In genomic region chr19:35738887-35739229, GRCh38 we compare ENCODE assay signal across 24 cellular contexts. TPM values are rescaled to one million over a fixed set of nuclear protein-coding genes. Genes with fewer than 3 reads are reported as not detected.
DNase-seq lines count a peak whose midpoint lies in the region; ATAC-seq and TF ChIP-seq lines count a peak whose summit lies in the region.
"Had no signal": no experiment of that assay in that cellular context is flagged by ENCODE, and none has a peak within 500 bp of the region (broad histone marks: within the 10 kb centered on the region; RNA-seq: fewer than 3 reads in every experiment).

No MANE protein-coding gene starts in this region.

- H3K27me3 ChIP-seq in MM.1S (replicated peaks; ENCODE audit: insufficient read depth, low read length) (no peaks in the 10 kb centered on the region), osteoblast (ENCODE audit: insufficient read depth, low read length) (no peaks in the 10 kb centered on the region), vagina (no peaks in the 10 kb centered on the region)
- H3K27me3 ChIP-seq in CD8-positive, alpha-beta T cell (ENCODE audit: insufficient read depth, low read length), result no peaks in the 10 kb centered on the region
- H3K27me3 ChIP-seq: uterus had no signal

- POLR2A ChIA-PET in activated CD4-positive, alpha-beta memory T cell treated with anti-CD3 and anti-CD28 coated beads, Interleukin-2, amount 10 ng/mL, durations not matched to agents 7 days and 5 days (lab: Charles Lee), result interaction anchor here (1.0 to 5.3 kb wide), 2 partner anchors 19 to 81 kb away, joined by 3 to 45 read pairs; partner anchors contain the start of gene KMT2B
- POLR2A ChIA-PET in activated CD4-positive, alpha-beta memory T cell treated with anti-CD3 and anti-CD28 coated beads for 36 hours (lab: Charles Lee), result interaction anchor here (3.2 kb wide), 1 partner anchor 19 kb away, joined by 34 read pairs; no protein-coding TSS in a partner anchor
- POLR2A ChIA-PET in CD8-positive, alpha-beta T cell (lab: Charles Lee), result interaction anchor here (1.0 to 2.4 kb wide), 3 partner anchors 9 to 20 kb away, joined by 3 to 17 read pairs (median 4); partner anchors contain the start of genes KMT2B and LIN37

- intact Hi-C loops in activated CD4-positive, alpha-beta memory T cell treated with anti-CD3 and anti-CD28 coated beads for 36 hours (cut with micrococcal nuclease), result no loop called here
- intact Hi-C loops in CD8-positive, alpha-beta T cell (cut with DNase I, micrococcal nuclease), result loop anchor here in 1 of 2 experiments (1.0 kb wide), 1 partner anchor 19 kb away; no protein-coding TSS in a partner anchor
- intact Hi-C loops in vagina (cut with DNase I), result loop anchor here (2.0 kb wide), 1 partner anchor 44 kb away; no protein-coding TSS in a partner anchor

- no peak overlapping the region for H2AFZ ChIP-seq in MM.1S (ENCODE audit: low read length)
- no peak overlapping the region for H2AFZ ChIP-seq in osteoblast (ENCODE audit: low read length)

- H4K20me1 ChIP-seq in MM.1S (ENCODE audit: insufficient read depth, low read length) (no peaks in the 10 kb centered on the region), osteoblast (ENCODE audit: insufficient read depth, low read length) (peaks cover 7% of the 10 kb centered on the region)

- no peak overlapping the region for H3K4me3 ChIP-seq in MM.1S (ENCODE audit: low read length)
- H3K4me3 ChIP-seq in osteoblast (ENCODE audit: insufficient read depth, low read length), result no peak overlapping the region
- H3K4me3 ChIP-seq in CD8-positive, alpha-beta T cell (ENCODE audit: low read depth, low read length), result no peak overlapping the region
- no peak overlapping the region for H3K4me3 ChIP-seq in vagina
- H3K4me3 ChIP-seq: smooth muscle cell, uterus had no signal

- H3K79me2 ChIP-seq in MM.1S (ENCODE audit: low read length) (peaks cover 4% of the 10 kb centered on the region), osteoblast (ENCODE audit: insufficient read depth, low read length) (no peaks in the 10 kb centered on the region)

- TF ChIP-seq POLR2A in vagina (IDR thresholded peaks at IDR 0.05), result no peak

- H3K4me2 ChIP-seq in MM.1S (ENCODE audit: low read depth, low read length) (no peak overlapping the region), osteoblast (ENCODE audit: insufficient read depth, low read length) (no peak overlapping the region)
- H3K4me2 ChIP-seq: smooth muscle cell had no signal

- H3K4me1 Mint-ChIP-seq in activated CD4-positive, alpha-beta memory T cell treated with anti-CD3 and anti-CD28 coated beads, Interleukin-2, amount 10 ng/mL, durations not matched to agents 7 days and 5 days, result peaks cover 41% of the 10 kb centered on the region
- peaks cover 23% of the 10 kb centered on the region for H3K4me1 Mint-ChIP-seq in activated CD4-positive, alpha-beta memory T cell treated with anti-CD3 and anti-CD28 coated beads for 36 hours (ENCODE audit: low read depth)
- peaks cover 22% of the 10 kb centered on the region for H3K4me1 Mint-ChIP-seq in brain
- peaks cover 48% of the 10 kb centered on the region for H3K4me1 Mint-ChIP-seq in CD8-positive, alpha-beta T cell (ENCODE audit: low read depth)

- H3K9me2 ChIP-seq in MM.1S (replicated peaks; ENCODE audit: insufficient read depth, low read length), result no peaks in the 10 kb centered on the region
- H3K9me2 ChIP-seq: SK-N-SH had no signal

- H3K36me3 ChIP-seq in MM.1S (replicated peaks; ENCODE audit: insufficient read depth, low read length) (0 out of 2 replicates have a peak, but pooled peaks cover 2% of the 10 kb centered on the region), osteoblast (ENCODE audit: insufficient read depth, low read length) (peaks cover 41% of the 10 kb centered on the region), vagina (peaks cover 0 to 29% of the 10 kb centered on the region in 2 donors)
- peaks cover 31% of the 10 kb centered on the region for H3K36me3 ChIP-seq in CD8-positive, alpha-beta T cell (ENCODE audit: insufficient read depth, low read length)
- H3K36me3 ChIP-seq: uterus had no signal

- H3K27ac ChIP-seq in MM.1S (ENCODE audit: low read length) (no peak overlapping the region), osteoblast (ENCODE audit: low read depth, low read length) (no peak overlapping the region), vagina (no peak overlapping the region)
- H3K27ac ChIP-seq in CD8-positive, alpha-beta T cell (ENCODE audit: low read depth, low read length), result no peak overlapping the region
- H3K27ac ChIP-seq: epithelial cell of prostate, uterus had no signal

- H3K4me3 Mint-ChIP-seq in activated CD4-positive, alpha-beta memory T cell treated with anti-CD3 and anti-CD28 coated beads, Interleukin-2, amount 10 ng/mL, durations not matched to agents 7 days and 5 days, result peak overlapping the region; percentile 21
- no peak overlapping the region for H3K4me3 Mint-ChIP-seq in activated CD4-positive, alpha-beta memory T cell treated with anti-CD3 and anti-CD28 coated beads for 36 hours
- H3K4me3 Mint-ChIP-seq in brain, result peak overlapping the region in 3 of 5 experiments; percentile 28 to 44 (median 33)
- H3K4me3 Mint-ChIP-seq in CD8-positive, alpha-beta T cell, result no peak overlapping the region

- ATAC-seq in CD8-positive, alpha-beta T cell, result no peak

- no peak overlapping the region for H3K9ac ChIP-seq in MM.1S (ENCODE audit: low read length)
- H3K9ac ChIP-seq: SK-N-SH had no signal

- H3K36me3 Mint-ChIP-seq in activated CD4-positive, alpha-beta memory T cell treated with anti-CD3 and anti-CD28 coated beads, Interleukin-2, amount 10 ng/mL, durations not matched to agents 7 days and 5 days (ENCODE audit: low read depth), result peaks cover 44% of the 10 kb centered on the region
- H3K36me3 Mint-ChIP-seq in activated CD4-positive, alpha-beta memory T cell treated with anti-CD3 and anti-CD28 coated beads for 36 hours, result peaks cover 56% of the 10 kb centered on the region
- peaks cover 39% of the 10 kb centered on the region for H3K36me3 Mint-ChIP-seq in brain
- peaks cover 52% of the 10 kb centered on the region for H3K36me3 Mint-ChIP-seq in CD8-positive, alpha-beta T cell

- H3K9me3 ChIP-seq in MM.1S (replicated peaks; ENCODE audit: insufficient read depth, low read length) (no peaks in the 10 kb centered on the region), osteoblast (ENCODE audit: low read depth, low read length) (no peaks in the 10 kb centered on the region), vagina (no peaks in the 10 kb centered on the region)
- no peaks in the 10 kb centered on the region for H3K9me3 ChIP-seq in CD8-positive, alpha-beta T cell (ENCODE audit: low read length)
- H3K9me3 ChIP-seq: SK-N-SH, uterus had no signal

- TF ChIP-seq CTCF in MM.1S (IDR thresholded peaks at IDR 0.05; ENCODE audit: low read length) (no peak), brain (conservative IDR thresholded peaks at IDR 0.05) (no peak), osteoblast (IDR thresholded peaks at IDR 0.05; ENCODE audit: extremely low read depth, low read depth, low read length) (no peak), vagina (IDR thresholded peaks at IDR 0.05) (no peak)
- no peak for TF ChIP-seq CTCF in CD8-positive, alpha-beta T cell (IDR thresholded peaks at IDR 0.05)

- CTCF ChIA-PET in activated CD4-positive, alpha-beta memory T cell treated with anti-CD3 and anti-CD28 coated beads, Interleukin-2, amount 10 ng/mL, durations not matched to agents 7 days and 5 days (lab: Charles Lee), result interaction anchor here (0.8 kb wide), 1 partner anchor 46 kb away, joined by 3 read pairs; no protein-coding TSS in a partner anchor
- CTCF ChIA-PET in activated CD4-positive, alpha-beta memory T cell treated with anti-CD3 and anti-CD28 coated beads for 36 hours (lab: Charles Lee), result interaction anchor here (1.2 to 1.6 kb wide), 2 partner anchors 21 to 46 kb away, joined by 3 to 4 read pairs; no protein-coding TSS in a partner anchor
- CTCF ChIA-PET in CD8-positive, alpha-beta T cell (lab: Charles Lee), result interaction anchor here (2.1 kb wide), 1 partner anchor 44 kb away, joined by 6 read pairs; no protein-coding TSS in a partner anchor

- H3K4me1 ChIP-seq in MM.1S (ENCODE audit: low read length) (peaks cover 12% of the 10 kb centered on the region), osteoblast (ENCODE audit: insufficient read depth, low read length) (no peaks in the 10 kb centered on the region), vagina (peaks cover 17% of the 10 kb centered on the region)
- peaks cover 43% of the 10 kb centered on the region for H3K4me1 ChIP-seq in CD8-positive, alpha-beta T cell (ENCODE audit: insufficient read depth, low read length)

- H3F3A ChIP-seq in MM.1S (ENCODE audit: insufficient read depth, low read length), result peaks cover 24% of the 10 kb centered on the region; the same call in 1 of the 2 replicates

- no peaks in the 10 kb centered on the region for H3K27me3 Mint-ChIP-seq in activated CD4-positive, alpha-beta memory T cell treated with anti-CD3 and anti-CD28 coated beads, Interleukin-2, amount 10 ng/mL, durations not matched to agents 7 days and 5 days
- no peaks in the 10 kb centered on the region for H3K27me3 Mint-ChIP-seq in activated CD4-positive, alpha-beta memory T cell treated with anti-CD3 and anti-CD28 coated beads for 36 hours
- no peaks in the 10 kb centered on the region for H3K27me3 Mint-ChIP-seq in brain
- H3K27me3 Mint-ChIP-seq in CD8-positive, alpha-beta T cell (ENCODE audit: low read depth), result no peaks in the 10 kb centered on the region

- H3K9me3 Mint-ChIP-seq in activated CD4-positive, alpha-beta memory T cell treated with anti-CD3 and anti-CD28 coated beads, Interleukin-2, amount 10 ng/mL, durations not matched to agents 7 days and 5 days, result no peaks in the 10 kb centered on the region
- no peaks in the 10 kb centered on the region for H3K9me3 Mint-ChIP-seq in activated CD4-positive, alpha-beta memory T cell treated with anti-CD3 and anti-CD28 coated beads for 36 hours
- H3K9me3 Mint-ChIP-seq in brain, result no peaks in the 10 kb centered on the region
- no peaks in the 10 kb centered on the region for H3K9me3 Mint-ChIP-seq in CD8-positive, alpha-beta T cell

- no peak for DNase-seq in activated CD4-positive, alpha-beta memory T cell treated with anti-CD3 and anti-CD28 coated beads, Interleukin-2, amount 10 ng/mL, durations not matched to agents 7 days and 5 days
- no peak for DNase-seq in activated CD4-positive, alpha-beta memory T cell treated with anti-CD3 and anti-CD28 coated beads for 36 hours
- DNase-seq in MM.1S (peak; percentile 4), osteoblast (ENCODE audit: insufficient read length, low spot score, missing footprints) (peak; percentile 51), vagina (ENCODE audit: extremely low spot score in 2 of 2) (no peak), SHP77 (lab: John Stamatoyannopoulos, UW) (no peak)
- no peak for DNase-seq in CD8-positive, alpha-beta T cell
- DNase-seq: ACHN; activated CD4-positive, CD25-positive, alpha-beta regulatory T cell treated with anti-CD3 and anti-CD28 coated beads, Interleukin-2, amount 50 U/mL, for 72 hours; DMS79; foreskin melanocyte; hypothalamus; KBM-7; mammary epithelial cell; NCI-H1930; NCI-H345; SK-N-SH; stimulated activated CD4-positive, alpha-beta T cell treated with anti-CD3 and anti-CD28 coated beads, Interleukin-4, amount 100 ng/mL, for 24 hours; uterus had no signal

- no peak overlapping the region for H3K27ac Mint-ChIP-seq in activated CD4-positive, alpha-beta memory T cell treated with anti-CD3 and anti-CD28 coated beads, Interleukin-2, amount 10 ng/mL, durations not matched to agents 7 days and 5 days
- H3K27ac Mint-ChIP-seq in activated CD4-positive, alpha-beta memory T cell treated with anti-CD3 and anti-CD28 coated beads for 36 hours, result no peak overlapping the region
- H3K27ac Mint-ChIP-seq in brain, result no peak overlapping the region
- no peak overlapping the region for H3K27ac Mint-ChIP-seq in CD8-positive, alpha-beta T cell

RNA-seq across cellular contexts. Expression of gene IGFLR1, which starts 3.4 kb away (rescaled TPM):
- total RNA-seq in activated CD4-positive, alpha-beta memory T cell treated with anti-CD3 and anti-CD28 coated beads, Interleukin-2, amount 10 ng/mL, durations not matched to agents 7 days and 5 days, result 10 to 100 TPM; 78.9 to 90.5 TPM
- total RNA-seq in activated CD4-positive, alpha-beta memory T cell treated with anti-CD3 and anti-CD28 coated beads for 36 hours, result 10 to 100 TPM; 90.1 to 92.8 TPM
- polyA plus RNA-seq in brain (ENCODE audit: insufficient read depth, low read depth, low replicate concordance), result 11.2 TPM
- total RNA-seq in osteoblast, result 0.72 and 0.88 TPM in 2 replicates
- 10 to 100 TPM; 31.7 to 38.2 TPM for total RNA-seq in CD8-positive, alpha-beta T cell
- 7.4 TPM for total RNA-seq in vagina

RNA-seq across cellular contexts. Expression of gene U2AF1L4, which starts 6.4 kb away (rescaled TPM):
- total RNA-seq in activated CD4-positive, alpha-beta memory T cell treated with anti-CD3 and anti-CD28 coated beads, Interleukin-2, amount 10 ng/mL, durations not matched to agents 7 days and 5 days, result 10 to 100 TPM; 35.5 to 36.2 TPM
- total RNA-seq in activated CD4-positive, alpha-beta memory T cell treated with anti-CD3 and anti-CD28 coated beads for 36 hours, result 10 to 100 TPM; 34.6 to 37.8 TPM
- 20.6 TPM for polyA plus RNA-seq in brain (ENCODE audit: insufficient read depth, low read depth, low replicate concordance)
- total RNA-seq in osteoblast (5.8 and 8.8 TPM in 2 replicates), vagina (6.6 TPM)
- 10 to 100 TPM; 65.2 to 69.5 TPM for total RNA-seq in CD8-positive, alpha-beta T cell

RNA-seq across cellular contexts. Expression of gene PSENEN, which starts 6.6 kb away (rescaled TPM):
- total RNA-seq in activated CD4-positive, alpha-beta memory T cell treated with anti-CD3 and anti-CD28 coated beads, Interleukin-2, amount 10 ng/mL, durations not matched to agents 7 days and 5 days, result 10 to 100 TPM; 48.1 to 51.3 TPM
- 10 to 100 TPM; 46.7 to 47.9 TPM for total RNA-seq in activated CD4-positive, alpha-beta memory T cell treated with anti-CD3 and anti-CD28 coated beads for 36 hours
- polyA plus RNA-seq in brain (ENCODE audit: insufficient read depth, low read depth, low replicate concordance), result 153 TPM
- 8.8 and 11.6 TPM in 2 replicates for total RNA-seq in osteoblast
- 10 to 100 TPM in 1 of 2 experiments, 1 to 10 TPM in 1; 9.4 to 11.1 TPM for total RNA-seq in CD8-positive, alpha-beta T cell
- 28.2 TPM for total RNA-seq in vagina

RNA-seq across cellular contexts. Expression of gene LIN37, which starts 9.5 kb away (rescaled TPM):
- total RNA-seq in activated CD4-positive, alpha-beta memory T cell treated with anti-CD3 and anti-CD28 coated beads, Interleukin-2, amount 10 ng/mL, durations not matched to agents 7 days and 5 days, result 10 to 100 TPM; 13.1 to 16.2 TPM
- total RNA-seq in activated CD4-positive, alpha-beta memory T cell treated with anti-CD3 and anti-CD28 coated beads for 36 hours, result 1 to 10 TPM; 7.5 TPM
- 21.2 TPM for polyA plus RNA-seq in brain (ENCODE audit: insufficient read depth, low read depth, low replicate concordance)
- total RNA-seq in osteoblast (9.0 and 13.6 TPM in 2 replicates), vagina (11.3 TPM)
- 1 to 10 TPM; 5.5 to 9.3 TPM for total RNA-seq in CD8-positive, alpha-beta T cell

RNA-seq across cellular contexts. Expression of gene HSPB6, which starts 18.0 kb away (rescaled TPM):
- total RNA-seq in activated CD4-positive, alpha-beta memory T cell treated with anti-CD3 and anti-CD28 coated beads, Interleukin-2, amount 10 ng/mL, durations not matched to agents 7 days and 5 days, result under 1 TPM in 1 of 2 experiments, not detected in 1; 0.48 TPM
- under 1 TPM; 0.36 to 0.53 TPM for total RNA-seq in activated CD4-positive, alpha-beta memory T cell treated with anti-CD3 and anti-CD28 coated beads for 36 hours
- polyA plus RNA-seq in brain (ENCODE audit: insufficient read depth, low read depth, low replicate concordance), result 25.1 TPM
- 9.1 and 14.5 TPM in 2 replicates for total RNA-seq in osteoblast
- not detected for total RNA-seq in CD8-positive, alpha-beta T cell
- total RNA-seq in vagina, result 238 TPM
- total RNA-seq: mammary epithelial cell had no signal
- polyA plus RNA-seq: keratinocyte, mammary epithelial cell, neural cell had no signal

Comparison
In these comparisons a context has a peak if more than half of its experiments do, and no peak if none do; other contexts are left out.
1. H3K4me3 Mint-ChIP-seq: peak in activated CD4-positive, alpha-beta memory T cell treated with anti-CD3 and anti-CD28 coated beads, Interleukin-2, amount 10 ng/mL, durations not matched to agents 7 days and 5 days (single experiment) and brain (3 of 5); none in activated CD4-positive, alpha-beta memory T cell treated with anti-CD3 and anti-CD28 coated beads for 36 hours (single experiment) and CD8-positive, alpha-beta T cell (single experiment).
2. DNase-seq: peak in MM.1S (single experiment) and osteoblast (single experiment); none in activated CD4-positive, alpha-beta memory T cell treated with anti-CD3 and anti-CD28 coated beads, Interleukin-2, amount 10 ng/mL, durations not matched to agents 7 days and 5 days (single experiment), activated CD4-positive, alpha-beta memory T cell treated with anti-CD3 and anti-CD28 coated beads for 36 hours (single experiment), CD8-positive, alpha-beta T cell (0 of 7), vagina (0 of 2) and SHP77 (0 of 2).